In genomic region chr2:43067254-43068052, GRCh38 we compare ENCODE assay signal across 16 cellular contexts.
DNase-seq lines count a peak whose midpoint lies in the region; ATAC-seq and TF ChIP-seq lines count a peak whose summit lies in the region.
"Had no signal": no experiment of that assay in that cellular context is flagged by ENCODE, and none has a peak within 500 bp of the region (broad histone marks: within the 10 kb centered on the region; RNA-seq: fewer than 3 reads in every experiment).

No MANE protein-coding gene starts in this region.

- H3K27ac Mint-ChIP-seq in nephron progenitor cell: peak overlapping the region; percentile 86
- no peak overlapping the region for H3K27ac Mint-ChIP-seq in activated T-cell treated with anti-CD3 and anti-CD28 coated beads, Interleukin-2, amount 50 U/mL, for 72 hours
- H3K27ac Mint-ChIP-seq: activated naive CD4-positive, alpha-beta T cell treated with anti-CD3 and anti-CD28 coated beads for 36 hours; CD8-positive, alpha-beta memory T cell; stimulated activated naive B cell treated with anti-CD40 and anti-IgM and Interleukin-4, amounts not matched to agents 10 μg/mL and 1 μg/mL and 100 μg/mL, for 72 hours had no signal

- TF ChIP-seq CTCF in left ventricle myocardium inferior (IDR thresholded peaks at IDR 0.05; ENCODE audit: borderline replicate concordance) (no peak), right atrium auricular region (IDR thresholded peaks at IDR 0.05) (no peak), nephron progenitor cell (IDR thresholded peaks at IDR 0.05) (no peak)

- H3K4me3 ChIP-seq in left ventricle myocardium inferior (no peak overlapping the region), right atrium auricular region (no peak overlapping the region), aorta (ENCODE audit: low read length in 2 of 2) (no peak overlapping the region)

- peaks cover 61% of the 10 kb centered on the region for H3K4me1 Mint-ChIP-seq in nephron progenitor cell
- H3K4me1 Mint-ChIP-seq in activated T-cell treated with anti-CD3 and anti-CD28 coated beads, Interleukin-2, amount 50 U/mL, for 72 hours (ENCODE audit: low read depth): no peaks in the 10 kb centered on the region
- H3K4me1 Mint-ChIP-seq: CD8-positive, alpha-beta memory T cell had no signal

- H3K27me3 Mint-ChIP-seq in nephron progenitor cell (ENCODE audit: low read depth, poor library complexity): peaks cover 2% of the 10 kb centered on the region
- H3K27me3 Mint-ChIP-seq in activated T-cell treated with anti-CD3 and anti-CD28 coated beads, Interleukin-2, amount 50 U/mL, for 72 hours (ENCODE audit: low read depth): no peaks in the 10 kb centered on the region
- H3K27me3 Mint-ChIP-seq: CD8-positive, alpha-beta memory T cell; stimulated activated naive B cell treated with anti-CD40 and anti-IgM and Interleukin-4, amounts not matched to agents 10 μg/mL and 1 μg/mL and 100 μg/mL, for 72 hours had no signal

- no peaks in the 10 kb centered on the region for H3K27me3 ChIP-seq in left ventricle myocardium inferior (ENCODE audit: low read depth)
- no peaks in the 10 kb centered on the region for H3K27me3 ChIP-seq in right atrium auricular region
- no peaks in the 10 kb centered on the region for H3K27me3 ChIP-seq in aorta (ENCODE audit: control insufficient read depth in 1 of 2, insufficient read depth in 2 of 2, low read length in 1 of 2)
- H3K27me3 ChIP-seq: brain microvascular endothelial cell had no signal

- no peak for ATAC-seq in aorta (ENCODE audit: low FRiP score)
- no peak for ATAC-seq in activated T-cell treated with anti-CD3 and anti-CD28 coated beads, Interleukin-2, amount 50 U/mL, for 72 hours (replicated peaks in 1 of 2)
- ATAC-seq: stimulated activated naive B cell treated with anti-CD40 and anti-IgM and Interleukin-4, amounts not matched to agents 10 μg/mL and 1 μg/mL and 100 μg/mL, for 72 hours had no signal

- H3K36me3 ChIP-seq in left ventricle myocardium inferior: no peaks in the 10 kb centered on the region
- no peaks in the 10 kb centered on the region for H3K36me3 ChIP-seq in right atrium auricular region
- no peaks in the 10 kb centered on the region for H3K36me3 ChIP-seq in aorta (ENCODE audit: control insufficient read depth in 1 of 2, insufficient read depth in 2 of 2, low read length in 1 of 2)
- H3K36me3 ChIP-seq: brain microvascular endothelial cell had no signal

- H3K9me3 ChIP-seq in left ventricle myocardium inferior (replicated peaks) (no peaks in the 10 kb centered on the region), right atrium auricular region (no peaks in the 10 kb centered on the region), aorta (ENCODE audit: control insufficient read depth, low read length) (no peaks in the 10 kb centered on the region)

- H3K4me1 ChIP-seq in left ventricle myocardium inferior: peaks cover 38% of the 10 kb centered on the region
- peaks cover 0 to 35% of the 10 kb centered on the region in 2 donors for H3K4me1 ChIP-seq in right atrium auricular region
- no peaks in the 10 kb centered on the region for H3K4me1 ChIP-seq in aorta (ENCODE audit: control insufficient read depth in 1 of 2, insufficient read depth in 2 of 2, low read length in 2 of 2)

- DNase-seq in left ventricle myocardium inferior: no peak
- DNase-seq in right atrium auricular region (ENCODE audit: low spot score): no peak
- peak; percentile 67 for DNase-seq in ecto neural progenitor cell (ENCODE audit: low spot score)
- DNase-seq in nephron progenitor cell: no peak
- DNase-seq in aorta: peak; percentile 41 to 71
- no peak for DNase-seq in NCI-H2081 treated with DMSO at 0.1 percent for 48 hours (lab: John Stamatoyannopoulos, UW)
- no peak for DNase-seq in activated T-cell treated with anti-CD3 and anti-CD28 coated beads, Interleukin-2, amount 50 U/mL, for 72 hours
- DNase-seq in GM03348 (ENCODE audit: low spot score): no peak
- DNase-seq: ACHN; activated CD4-positive, CD25-positive, alpha-beta regulatory T cell treated with anti-CD3 and anti-CD28 coated beads, Interleukin-2, amount 50 U/mL, for 72 hours; activated naive CD4-positive, alpha-beta T cell treated with anti-CD3 and anti-CD28 coated beads for 36 hours; brain microvascular endothelial cell; CD8-positive, alpha-beta memory T cell; Karpas-422; NCI-H2227 treated with DMSO at 0.1 percent for 48 hours; stimulated activated naive B cell treated with anti-CD40 and anti-IgM and Interleukin-4, amounts not matched to agents 10 μg/mL and 1 μg/mL and 100 μg/mL, for 72 hours had no signal

- peaks cover 8% of the 10 kb centered on the region for H3K36me3 Mint-ChIP-seq in nephron progenitor cell (ENCODE audit: low read depth)
- H3K36me3 Mint-ChIP-seq in activated T-cell treated with anti-CD3 and anti-CD28 coated beads, Interleukin-2, amount 50 U/mL, for 72 hours (ENCODE audit: insufficient read depth in 2 of 2): no peaks in the 10 kb centered on the region
- H3K36me3 Mint-ChIP-seq: stimulated activated naive B cell treated with anti-CD40 and anti-IgM and Interleukin-4, amounts not matched to agents 10 μg/mL and 1 μg/mL and 100 μg/mL, for 72 hours had no signal

- intact Hi-C loops in left ventricle myocardium inferior (cut with micrococcal nuclease): no loop called here
- intact Hi-C loops in aorta (cut with DNase I): no loop called here

- 91% methylated on average over 14 of the region's 14 CpGs for WGBS in aorta, 2 donors

- peaks cover 10% of the 10 kb centered on the region for H3K9me3 Mint-ChIP-seq in nephron progenitor cell
- no peaks in the 10 kb centered on the region for H3K9me3 Mint-ChIP-seq in activated T-cell treated with anti-CD3 and anti-CD28 coated beads, Interleukin-2, amount 50 U/mL, for 72 hours
- H3K9me3 Mint-ChIP-seq: activated naive CD4-positive, alpha-beta T cell treated with anti-CD3 and anti-CD28 coated beads for 36 hours; CD8-positive, alpha-beta memory T cell; stimulated activated naive B cell treated with anti-CD40 and anti-IgM and Interleukin-4, amounts not matched to agents 10 μg/mL and 1 μg/mL and 100 μg/mL, for 72 hours had no signal

- H3K27ac ChIP-seq in left ventricle myocardium inferior (replicated peaks) (peak overlapping the region; percentile 11), right atrium auricular region (no peak overlapping the region), aorta (ENCODE audit: low read depth in 1 of 2, low read length in 2 of 2) (no peak overlapping the region)
- H3K27ac ChIP-seq: brain microvascular endothelial cell had no signal

- H3K4me3 Mint-ChIP-seq in nephron progenitor cell: no peak overlapping the region
- no peak overlapping the region for H3K4me3 Mint-ChIP-seq in activated T-cell treated with anti-CD3 and anti-CD28 coated beads, Interleukin-2, amount 50 U/mL, for 72 hours
- H3K4me3 Mint-ChIP-seq: activated naive CD4-positive, alpha-beta T cell treated with anti-CD3 and anti-CD28 coated beads for 36 hours; CD8-positive, alpha-beta memory T cell; stimulated activated naive B cell treated with anti-CD40 and anti-IgM and Interleukin-4, amounts not matched to agents 10 μg/mL and 1 μg/mL and 100 μg/mL, for 72 hours had no signal

Comparison
In these comparisons a context has a peak if more than half of its experiments do, and no peak if none do; other contexts are left out.
1. DNase-seq: peak in ecto neural progenitor cell (single experiment) and aorta (2 of 2); none in left ventricle myocardium inferior (single experiment), right atrium auricular region (single experiment), nephron progenitor cell (single experiment), NCI-H2081 treated with DMSO at 0.1 percent for 48 hours (single experiment), activated T-cell treated with anti-CD3 and anti-CD28 coated beads, Interleukin-2, amount 50 U/mL, for 72 hours (0 of 2) and GM03348 (single experiment).